10 cellular contexts compared by ENCODE assay signal in the genomic region with DNA sequence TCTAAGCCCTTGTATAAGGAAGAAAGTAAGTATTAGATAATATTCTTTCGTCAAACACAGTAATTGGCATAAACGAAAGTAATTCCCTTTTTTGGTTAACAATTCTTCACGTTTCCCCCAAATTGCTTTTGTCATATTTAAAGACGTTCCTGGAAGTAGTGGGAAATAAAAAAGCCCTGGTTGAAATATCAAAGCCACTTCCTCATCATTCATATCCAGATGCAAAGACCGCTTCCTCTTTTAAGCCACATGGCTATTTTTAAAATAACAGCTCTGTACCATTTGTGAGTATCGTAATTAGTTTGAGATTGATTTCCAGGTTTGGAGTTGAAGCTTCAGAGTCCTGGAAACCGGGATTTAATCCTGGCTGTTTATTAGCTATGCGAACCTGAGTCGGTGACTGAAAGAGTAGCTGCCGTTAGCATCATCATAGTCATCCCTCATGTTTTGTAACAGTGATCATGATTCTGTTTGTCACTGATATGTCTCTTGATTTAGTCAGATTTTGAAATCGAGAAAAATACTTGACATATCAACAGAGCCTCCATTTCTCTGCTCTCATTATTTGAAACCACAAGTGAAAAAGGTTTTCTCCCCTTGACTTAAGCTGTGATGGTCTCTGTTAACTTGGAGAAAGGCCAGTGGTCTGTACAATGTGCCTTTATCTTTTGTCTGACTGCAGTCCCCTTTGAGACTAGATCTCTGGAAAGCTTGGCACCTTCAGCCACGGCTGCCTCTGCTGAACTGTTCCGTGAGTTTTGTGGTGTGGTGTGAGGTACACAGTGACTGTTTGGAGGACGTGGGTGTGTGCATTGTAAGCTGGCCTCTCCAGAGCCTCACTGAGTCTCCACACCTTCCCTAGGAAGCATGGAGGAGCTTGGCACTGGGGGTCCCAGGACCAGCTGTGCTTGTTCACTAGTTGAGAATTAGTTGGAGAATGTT.
A peak's percentile ranks its signal among the peaks of the same experiment; 100 is the strongest.
DNase-seq lines count a peak whose midpoint lies in the region; ATAC-seq and TF ChIP-seq lines count a peak whose summit lies in the region.
"Had no signal": no experiment of that assay in that cellular context is flagged by ENCODE, and none has a peak within 500 bp of the region (broad histone marks: within the 10 kb centered on the region; RNA-seq: fewer than 3 reads in every experiment).

No MANE protein-coding gene starts in this region.

- H3K4me1 Mint-ChIP-seq in stimulated activated naive B cell treated with anti-CD40 and anti-IgM and Interleukin-4, amounts not matched to agents 10 μg/mL and 1 μg/mL and 100 μg/mL, for 72 hours = peaks cover 6 to 33% of the 10 kb centered on the region in 2 donors

- peaks cover 41 to 66% of the 10 kb centered on the region in 2 donors for H3K36me3 Mint-ChIP-seq in stimulated activated naive B cell treated with anti-CD40 and anti-IgM and Interleukin-4, amounts not matched to agents 10 μg/mL and 1 μg/mL and 100 μg/mL, for 72 hours

- H3K4me3 Mint-ChIP-seq in stimulated activated naive B cell treated with anti-CD40 and anti-IgM and Interleukin-4, amounts not matched to agents 10 μg/mL and 1 μg/mL and 100 μg/mL, for 72 hours = peak overlapping the region; percentile 9 to 10

- DNase-seq in SKM-1 (lab: John Stamatoyannopoulos, UW; ENCODE audit: unreplicated experiment) = peak; percentile 42
- DNase-seq in germinal center (ENCODE audit: low spot score) = peak; percentile 9
- no peak for DNase-seq in stimulated activated naive B cell treated with anti-CD40 and anti-IgM and Interleukin-4, amounts not matched to agents 10 μg/mL and 1 μg/mL and 100 μg/mL, for 72 hours
- DNase-seq in HEK293T (ENCODE audit: extremely low spot score) = no peak
- DNase-seq: activated CD4-positive, CD25-positive, alpha-beta regulatory T cell; DND-41; NCI-H1694 had no signal

- POLR2A ChIA-PET in HEK293T (lab: Yijun Ruan, JAX) = no interaction called here

- no peak overlapping the region for H3K27ac Mint-ChIP-seq in stimulated activated naive B cell treated with anti-CD40 and anti-IgM and Interleukin-4, amounts not matched to agents 10 μg/mL and 1 μg/mL and 100 μg/mL, for 72 hours

- H3K27me3 Mint-ChIP-seq in stimulated activated naive B cell treated with anti-CD40 and anti-IgM and Interleukin-4, amounts not matched to agents 10 μg/mL and 1 μg/mL and 100 μg/mL, for 72 hours = peaks cover 7 to 15% of the 10 kb centered on the region in 2 donors

- no peaks in the 10 kb centered on the region for H3K9me3 Mint-ChIP-seq in stimulated activated naive B cell treated with anti-CD40 and anti-IgM and Interleukin-4, amounts not matched to agents 10 μg/mL and 1 μg/mL and 100 μg/mL, for 72 hours

- CTCF ChIA-PET in HEK293T (lab: Yijun Ruan, JAX) = no interaction called here

- ATAC-seq in HG03175 (IDR thresholded peaks at IDR 0.05; ENCODE audit: unreplicated experiment) = peak; percentile 46
- ATAC-seq in stimulated activated naive B cell treated with anti-CD40 and anti-IgM and Interleukin-4, amounts not matched to agents 10 μg/mL and 1 μg/mL and 100 μg/mL, for 72 hours (replicated peaks) = peak; percentile 81 to 92
- ATAC-seq in GM18870 (IDR thresholded peaks at IDR 0.05; ENCODE audit: unreplicated experiment) = no peak
- no peak for ATAC-seq in HG03432 (IDR thresholded peaks at IDR 0.05; ENCODE audit: unreplicated experiment)

TF ChIP-seq in HEK293T, 16 proteins besides CTCF, POLR2A, EP300 and RAD21:
- TF ChIP-seq ZNF384 (IDR thresholded peaks at IDR 0.05) = no peak
- TF ChIP-seq BHLHE40 (IDR thresholded peaks at IDR 0.05; ENCODE audit: borderline replicate concordance) = no peak
- TF ChIP-seq SP1 (IDR thresholded peaks at IDR 0.05) = no peak
- TF ChIP-seq L3MBTL2 (conservative IDR thresholded peaks at IDR 0.05) = no peak
- TF ChIP-seq CTBP1 (IDR thresholded peaks at IDR 0.05; ENCODE audit: borderline replicate concordance) = no peak
- no peak for TF ChIP-seq FOXK2 (IDR thresholded peaks at IDR 0.05)
- no peak for TF ChIP-seq SUZ12 (IDR thresholded peaks at IDR 0.05)
- no peak for TF ChIP-seq ELF4 (IDR thresholded peaks at IDR 0.05)
- no peak for TF ChIP-seq FOXA1 (IDR thresholded peaks at IDR 0.05)
- TF ChIP-seq, protein P1, sequence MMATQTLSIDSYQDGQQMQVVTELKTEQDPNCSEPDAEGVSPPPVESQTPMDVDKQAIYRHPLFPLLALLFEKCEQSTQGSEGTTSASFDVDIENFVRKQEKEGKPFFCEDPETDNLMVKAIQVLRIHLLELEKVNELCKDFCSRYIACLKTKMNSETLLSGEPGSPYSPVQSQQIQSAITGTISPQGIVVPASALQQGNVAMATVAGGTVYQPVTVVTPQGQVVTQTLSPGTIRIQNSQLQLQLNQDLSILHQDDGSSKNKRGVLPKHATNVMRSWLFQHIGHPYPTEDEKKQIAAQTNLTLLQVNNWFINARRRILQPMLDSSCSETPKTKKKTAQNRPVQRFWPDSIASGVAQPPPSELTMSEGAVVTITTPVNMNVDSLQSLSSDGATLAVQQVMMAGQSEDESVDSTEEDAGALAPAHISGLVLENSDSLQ (IDR thresholded peaks at IDR 0.05) = no peak
- no peak for TF ChIP-seq TARDBP (IDR thresholded peaks at IDR 0.05)
- TF ChIP-seq ARNT (IDR thresholded peaks at IDR 0.05) = no peak
- TF ChIP-seq HDGF (IDR thresholded peaks at IDR 0.05; ENCODE audit: borderline replicate concordance) = no peak
- TF ChIP-seq NFRKB (IDR thresholded peaks at IDR 0.05) = no peak
- TF ChIP-seq FOXM1 (IDR thresholded peaks at IDR 0.05; ENCODE audit: borderline replicate concordance) = no peak
- TF ChIP-seq LEF1 (IDR thresholded peaks at IDR 0.05; ENCODE audit: borderline replicate concordance) = no peak

Comparison
In these comparisons a context has a peak if more than half of its experiments do, and no peak if none do; other contexts are left out.
1. ATAC-seq: peak in HG03175 (single experiment) and stimulated activated naive B cell treated with anti-CD40 and anti-IgM and Interleukin-4, amounts not matched to agents 10 μg/mL and 1 μg/mL and 100 μg/mL, for 72 hours (2 of 2); none in GM18870 (single experiment) and HG03432 (single experiment).
2. DNase-seq: peak in SKM-1 (single experiment) and germinal center (single experiment); none in stimulated activated naive B cell treated with anti-CD40 and anti-IgM and Interleukin-4, amounts not matched to agents 10 μg/mL and 1 μg/mL and 100 μg/mL, for 72 hours (single experiment) and HEK293T (single experiment).